ENCODE assay signal across 1 cellular context in the genomic region with DNA sequence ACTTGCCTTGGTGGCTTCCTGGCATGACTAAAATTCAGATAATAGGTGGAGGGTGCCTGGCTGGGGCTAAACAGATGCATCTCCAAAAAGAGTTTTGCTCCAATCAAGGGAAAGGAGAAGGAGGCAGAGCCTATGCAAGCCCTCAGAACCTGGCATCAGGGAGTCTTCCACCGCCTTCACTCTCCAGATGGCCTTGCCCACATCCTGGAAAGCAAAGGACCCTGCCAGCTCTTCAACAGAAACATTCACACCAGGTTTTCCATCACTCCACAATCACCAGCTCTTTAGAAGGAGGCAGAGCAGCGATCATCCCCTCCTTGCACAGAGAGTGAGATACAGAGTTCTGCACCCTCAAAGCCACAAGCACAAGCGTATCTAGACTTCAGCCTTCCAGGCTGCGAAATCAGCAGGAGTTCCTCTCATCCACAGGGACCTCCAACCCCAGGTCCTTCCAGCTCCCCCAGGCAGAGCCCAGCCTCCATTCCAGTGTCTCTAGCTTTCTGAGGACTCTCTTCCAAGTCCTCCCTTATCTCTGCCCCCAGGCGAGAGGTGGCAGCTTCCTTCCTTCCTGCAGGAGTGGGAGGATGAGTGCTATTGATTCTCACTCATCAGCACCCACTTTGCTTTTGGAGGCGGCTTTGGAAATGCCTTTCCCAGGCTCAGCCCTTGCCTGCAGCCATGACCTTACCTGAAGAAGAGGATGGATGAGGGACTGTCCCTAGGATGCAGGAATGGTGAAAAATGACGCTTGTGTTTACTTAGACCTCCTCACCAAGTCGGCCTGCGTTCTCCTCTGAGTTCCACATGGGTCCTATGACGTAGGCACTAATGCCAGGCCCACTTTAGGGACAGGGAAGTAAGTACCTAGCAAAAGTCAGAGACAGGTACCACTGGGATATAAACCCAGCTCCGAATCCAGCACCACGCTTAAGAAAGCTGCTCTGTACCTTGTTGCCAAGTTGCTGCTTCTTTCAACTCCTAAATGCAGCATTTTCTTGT.
A peak's percentile ranks its signal among the peaks of the same experiment; 100 is the strongest.
TF ChIP-seq lines count a peak whose summit lies in the region.

No MANE protein-coding gene starts in this region.

TF ChIP-seq in HepG2, 621 proteins besides CTCF, POLR2A, EP300 and RAD21:
- TF ChIP-seq CREB1 (IDR thresholded peaks at IDR 0.05) (peak; percentile 69), CREB1 (CRISPR knock-in tag; IDR thresholded peaks at IDR 0.05) (no peak), KDM2A (CRISPR knock-in tag; IDR thresholded peaks at IDR 0.05; ENCODE audit: borderline replicate concordance, low read depth) (no peak), GPN1 (CRISPR knock-in tag; IDR thresholded peaks at IDR 0.05; ENCODE audit: borderline replicate concordance) (no peak), SNRNP70 (IDR thresholded peaks at IDR 0.05; ENCODE audit: low read depth, low read length) (no peak), ESRRA (CRISPR knock-in tag; IDR thresholded peaks at IDR 0.05; ENCODE audit: low read depth) (no peak)
- TF ChIP-seq, protein P1, sequence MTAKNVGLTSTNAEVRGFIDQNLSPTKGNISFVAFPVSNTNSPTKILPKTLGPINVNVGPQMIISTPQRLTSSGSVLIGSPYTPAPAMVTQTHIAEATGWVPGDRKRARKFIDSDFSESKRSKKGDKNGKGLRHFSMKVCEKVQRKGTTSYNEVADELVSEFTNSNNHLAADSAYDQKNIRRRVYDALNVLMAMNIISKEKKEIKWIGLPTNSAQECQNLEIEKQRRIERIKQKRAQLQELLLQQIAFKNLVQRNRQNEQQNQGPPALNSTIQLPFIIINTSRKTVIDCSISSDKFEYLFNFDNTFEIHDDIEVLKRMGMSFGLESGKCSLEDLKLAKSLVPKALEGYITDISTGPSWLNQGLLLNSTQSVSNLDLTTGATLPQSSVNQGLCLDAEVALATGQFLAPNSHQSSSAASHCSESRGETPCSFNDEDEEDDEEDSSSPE (CRISPR knock-in tag; IDR thresholded peaks at IDR 0.05): no peak
